In genomic region chr13:98004997-98005396, GRCh38 we compare ENCODE assay signal across 7 cellular contexts. TPM values are rescaled to one million over a fixed set of nuclear protein-coding genes. Genes with fewer than 3 reads are reported as not detected.
A peak's percentile ranks its signal among the peaks of the same experiment; 100 is the strongest.
DNase-seq lines count a peak whose midpoint lies in the region; ATAC-seq, FAIRE-seq and TF ChIP-seq lines count a peak whose summit lies in the region.
"Not testable (repeated sequence)": the region's sequence is repeated elsewhere in the genome, so short reads cannot be mapped to it uniquely, and the experiment has no call there.

No MANE protein-coding gene starts in this region.

- POLR2A ChIA-PET in activated CD8-positive, alpha-beta T cell treated with anti-CD3 and anti-CD28 coated beads for 36 hours (lab: Charles Lee): not testable (repeated sequence)

- DNase-seq in EH (ENCODE audit: low read depth) (peak; percentile 25), HCEC 1CT (peak; percentile 52), M059J (ENCODE audit: low read depth) (peak; percentile 11), bronchial epithelial cell (ENCODE audit: low read depth) (peak; percentile 48), fibroblast of villous mesenchyme (ENCODE audit: low read depth) (peak; percentile 65)
- DNase-seq in activated CD8-positive, alpha-beta T cell treated with anti-CD3 and anti-CD28 coated beads for 36 hours: peak; percentile 22
- DNase-seq in omental fat pad (ENCODE audit: low spot score): not testable (repeated sequence)

- FAIRE-seq in bronchial epithelial cell (lab: Jason Lieb, UNC): not testable (repeated sequence)

- H3K36me3 ChIP-seq in bronchial epithelial cell (ENCODE audit: control insufficient read depth, insufficient read depth, low read length): peaks cover 25% of the 10 kb centered on the region

- H3K27me3 Mint-ChIP-seq in activated CD8-positive, alpha-beta T cell treated with anti-CD3 and anti-CD28 coated beads for 36 hours: not testable (repeated sequence)

- intact Hi-C loops in activated CD8-positive, alpha-beta T cell treated with anti-CD3 and anti-CD28 coated beads for 36 hours (cut with micrococcal nuclease): not testable (repeated sequence)

- H3K4me3 Mint-ChIP-seq in activated CD8-positive, alpha-beta T cell treated with anti-CD3 and anti-CD28 coated beads for 36 hours: not testable (repeated sequence)

- CTCF ChIA-PET in activated CD8-positive, alpha-beta T cell treated with anti-CD3 and anti-CD28 coated beads for 36 hours (lab: Charles Lee): not testable (repeated sequence)

- not testable (repeated sequence) for ATAC-seq in activated CD8-positive, alpha-beta T cell treated with anti-CD3 and anti-CD28 coated beads for 36 hours
- peak; percentile 14 for ATAC-seq in omental fat pad (ENCODE audit: low FRiP score)

- H3K27ac Mint-ChIP-seq in activated CD8-positive, alpha-beta T cell treated with anti-CD3 and anti-CD28 coated beads for 36 hours: not testable (repeated sequence)

- H3K4me3 ChIP-seq in bronchial epithelial cell (ENCODE audit: low read depth, low read length); fibroblast of villous mesenchyme (ENCODE audit: low read depth, low read length): not testable (repeated sequence)

- not testable (repeated sequence) for H3K27me3 ChIP-seq in bronchial epithelial cell (ENCODE audit: control insufficient read depth, insufficient read depth, low read length)

- H3K4me1 Mint-ChIP-seq in activated CD8-positive, alpha-beta T cell treated with anti-CD3 and anti-CD28 coated beads for 36 hours (ENCODE audit: low read depth): not testable (repeated sequence)

- H3K9me3 Mint-ChIP-seq in activated CD8-positive, alpha-beta T cell treated with anti-CD3 and anti-CD28 coated beads for 36 hours: not testable (repeated sequence)

- H3K36me3 Mint-ChIP-seq in activated CD8-positive, alpha-beta T cell treated with anti-CD3 and anti-CD28 coated beads for 36 hours (ENCODE audit: low read depth): peaks cover 72% of the 10 kb centered on the region

- TF ChIP-seq CTCF in activated CD8-positive, alpha-beta T cell treated with anti-CD3 and anti-CD28 coated beads for 36 hours (IDR thresholded peaks at IDR 0.05); bronchial epithelial cell (IDR thresholded peaks at IDR 0.05; ENCODE audit: insufficient read depth, low read length, severe bottlenecking); fibroblast of villous mesenchyme (IDR thresholded peaks at IDR 0.05; ENCODE audit: insufficient read depth, low read depth, low read length); omental fat pad (IDR thresholded peaks at IDR 0.05): not testable (repeated sequence)

RNA-seq across cellular contexts. Expression of gene IPO5, which starts 51.5 kb away (rescaled TPM):
- 77.3 and 98.2 TPM in 2 replicates for total RNA-seq in M059J (2014; rRNA removed; shearing (Covaris generic))
- total RNA-seq in activated CD8-positive, alpha-beta T cell treated with anti-CD3 and anti-CD28 coated beads for 36 hours: 100 to 1,000 TPM; 242 to 250 TPM
- total RNA-seq in bronchial epithelial cell (96.3 and 112 TPM in 2 replicates), fibroblast of villous mesenchyme (190 and 282 TPM in 2 replicates), omental fat pad (100 to 1,000 TPM; 106 to 170 (median 132) TPM)
